1 cellular context compared by ENCODE assay signal in the genomic region with DNA sequence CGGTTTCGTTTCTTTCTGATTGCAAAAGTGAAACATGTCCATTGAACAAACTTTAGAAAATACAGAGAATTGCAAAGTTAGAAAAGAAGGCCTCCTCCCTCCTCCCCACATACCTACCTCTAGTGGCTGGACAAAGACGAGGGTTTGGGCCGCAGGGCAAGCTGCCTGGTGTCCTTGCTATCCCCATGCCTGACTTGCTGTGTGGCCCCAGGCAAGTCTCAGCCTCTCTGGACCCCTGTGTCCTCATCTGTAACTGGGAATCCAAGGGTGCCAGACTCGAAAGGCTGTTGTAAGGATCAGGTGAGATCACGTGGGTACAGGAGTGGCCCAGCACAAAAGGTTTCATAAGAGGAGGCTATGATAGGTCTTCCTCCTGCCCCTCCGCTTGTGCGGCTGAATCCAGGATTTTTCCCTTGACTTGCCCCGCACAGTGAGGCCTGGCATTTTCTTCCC.
A peak's percentile ranks its signal among the peaks of the same experiment; 100 is the strongest.
TF ChIP-seq lines count a peak whose summit lies in the region.

No MANE protein-coding gene starts in this region.

TF ChIP-seq in HepG2, 621 proteins besides CTCF, POLR2A, EP300 and RAD21 (continued from another document):
- TF ChIP-seq, protein P1, sequence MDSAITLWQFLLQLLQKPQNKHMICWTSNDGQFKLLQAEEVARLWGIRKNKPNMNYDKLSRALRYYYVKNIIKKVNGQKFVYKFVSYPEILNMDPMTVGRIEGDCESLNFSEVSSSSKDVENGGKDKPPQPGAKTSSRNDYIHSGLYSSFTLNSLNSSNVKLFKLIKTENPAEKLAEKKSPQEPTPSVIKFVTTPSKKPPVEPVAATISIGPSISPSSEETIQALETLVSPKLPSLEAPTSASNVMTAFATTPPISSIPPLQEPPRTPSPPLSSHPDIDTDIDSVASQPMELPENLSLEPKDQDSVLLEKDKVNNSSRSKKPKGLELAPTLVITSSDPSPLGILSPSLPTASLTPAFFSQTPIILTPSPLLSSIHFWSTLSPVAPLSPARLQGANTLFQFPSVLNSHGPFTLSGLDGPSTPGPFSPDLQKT (CRISPR knock-in tag; IDR thresholded peaks at IDR 0.05; ENCODE audit: borderline replicate concordance): no peak
- peak; percentile 61; the same call in 1 of the 2 replicates for TF ChIP-seq ZNF274 (CRISPR knock-in tag; IDR thresholded peaks at IDR 0.05)
- no peak for TF ChIP-seq ZNF124 (CRISPR knock-in tag; IDR thresholded peaks at IDR 0.05)
- TF ChIP-seq, protein P2, sequence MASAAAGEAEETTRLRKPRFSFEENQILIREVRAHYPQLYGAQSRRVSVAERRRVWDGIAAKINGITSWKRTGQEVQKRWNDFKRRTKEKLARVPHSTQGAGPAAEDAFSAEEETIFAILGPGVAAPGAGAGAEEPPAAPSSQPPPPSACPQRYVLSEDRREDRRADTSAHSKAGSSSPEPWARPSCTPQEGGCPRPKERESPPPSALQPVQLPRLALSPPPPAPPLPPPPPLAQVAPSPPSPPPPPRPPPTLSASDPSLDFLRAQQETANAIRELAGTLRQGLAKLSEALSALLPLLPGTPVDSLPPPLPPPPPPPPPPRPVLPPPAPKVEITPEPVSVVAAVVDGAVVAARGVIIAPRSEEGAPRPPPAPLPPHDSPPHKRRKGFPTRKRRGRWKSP (CRISPR knock-in tag; IDR thresholded peaks at IDR 0.05): no peak
- TF ChIP-seq ZNF10 (CRISPR knock-in tag; IDR thresholded peaks at IDR 0.05; ENCODE audit: borderline replicate concordance, low read depth): no peak
- TF ChIP-seq ZNF510 (CRISPR knock-in tag; IDR thresholded peaks at IDR 0.05; ENCODE audit: low read depth): no peak
- TF ChIP-seq, protein P3, sequence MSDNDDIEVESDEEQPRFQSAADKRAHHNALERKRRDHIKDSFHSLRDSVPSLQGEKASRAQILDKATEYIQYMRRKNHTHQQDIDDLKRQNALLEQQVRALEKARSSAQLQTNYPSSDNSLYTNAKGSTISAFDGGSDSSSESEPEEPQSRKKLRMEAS (IDR thresholded peaks at IDR 0.05): no peak
- TF ChIP-seq NR2F2 (IDR thresholded peaks at IDR 0.05; ENCODE audit: borderline replicate concordance, low read depth): no peak
- no peak for TF ChIP-seq JUN (CRISPR knock-in tag; IDR thresholded peaks at IDR 0.05)
- TF ChIP-seq REL (CRISPR knock-in tag; conservative IDR thresholded peaks at IDR 0.05): no peak
- 0 out of 2 replicates have a peak, but pooled peaks have one; percentile 29 for TF ChIP-seq NRL (CRISPR knock-in tag; IDR thresholded peaks at IDR 0.05; ENCODE audit: borderline replicate concordance)
- no peak for TF ChIP-seq ZNF260 (CRISPR knock-in tag; IDR thresholded peaks at IDR 0.05; ENCODE audit: borderline replicate concordance, low read depth)
- TF ChIP-seq NFATC3 (CRISPR knock-in tag; IDR thresholded peaks at IDR 0.05): 0 out of 2 replicates have a peak, but pooled peaks have one; percentile 42
- TF ChIP-seq WIZ (CRISPR knock-in tag; IDR thresholded peaks at IDR 0.05): no peak
- no peak for TF ChIP-seq SSRP1 (CRISPR knock-in tag; IDR thresholded peaks at IDR 0.05)
- no peak for TF ChIP-seq ERF (CRISPR knock-in tag; IDR thresholded peaks at IDR 0.05)
- TF ChIP-seq, protein P4, sequence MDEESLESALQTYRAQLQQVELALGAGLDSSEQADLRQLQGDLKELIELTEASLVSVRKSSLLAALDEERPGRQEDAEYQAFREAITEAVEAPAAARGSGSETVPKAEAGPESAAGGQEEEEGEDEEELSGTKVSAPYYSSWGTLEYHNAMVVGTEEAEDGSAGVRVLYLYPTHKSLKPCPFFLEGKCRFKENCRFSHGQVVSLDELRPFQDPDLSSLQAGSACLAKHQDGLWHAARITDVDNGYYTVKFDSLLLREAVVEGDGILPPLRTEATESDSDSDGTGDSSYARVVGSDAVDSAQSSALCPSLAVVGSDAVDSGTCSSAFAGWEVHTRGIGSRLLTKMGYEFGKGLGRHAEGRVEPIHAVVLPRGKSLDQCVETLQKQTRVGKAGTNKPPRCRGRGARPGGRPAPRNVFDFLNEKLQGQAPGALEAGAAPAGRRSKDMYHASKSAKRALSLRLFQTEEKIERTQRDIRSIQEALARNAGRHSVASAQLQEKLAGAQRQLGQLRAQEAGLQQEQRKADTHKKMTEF (CRISPR knock-in tag; IDR thresholded peaks at IDR 0.05): no peak
- peak; percentile 97 for TF ChIP-seq ZNF768 (CRISPR knock-in tag; IDR thresholded peaks at IDR 0.05)
- TF ChIP-seq, protein P5, sequence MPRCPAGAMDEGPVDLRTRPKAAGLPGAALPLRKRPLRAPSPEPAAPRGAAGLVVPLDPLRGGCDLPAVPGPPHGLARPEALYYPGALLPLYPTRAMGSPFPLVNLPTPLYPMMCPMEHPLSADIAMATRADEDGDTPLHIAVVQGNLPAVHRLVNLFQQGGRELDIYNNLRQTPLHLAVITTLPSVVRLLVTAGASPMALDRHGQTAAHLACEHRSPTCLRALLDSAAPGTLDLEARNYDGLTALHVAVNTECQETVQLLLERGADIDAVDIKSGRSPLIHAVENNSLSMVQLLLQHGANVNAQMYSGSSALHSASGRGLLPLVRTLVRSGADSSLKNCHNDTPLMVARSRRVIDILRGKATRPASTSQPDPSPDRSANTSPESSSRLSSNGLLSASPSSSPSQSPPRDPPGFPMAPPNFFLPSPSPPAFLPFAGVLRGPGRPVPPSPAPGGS (CRISPR knock-in tag; IDR thresholded peaks at IDR 0.05): 0 out of 2 replicates have a peak, but pooled peaks have one; percentile 32
- TF ChIP-seq FOXA3 (CRISPR knock-in tag; IDR thresholded peaks at IDR 0.05): no peak
- TF ChIP-seq TOE1 (CRISPR knock-in tag; IDR thresholded peaks at IDR 0.05): no peak
- TF ChIP-seq ZZZ3 (CRISPR knock-in tag; IDR thresholded peaks at IDR 0.05; ENCODE audit: borderline replicate concordance): no peak
- no peak for TF ChIP-seq ARHGAP35 (CRISPR knock-in tag; IDR thresholded peaks at IDR 0.05; ENCODE audit: borderline replicate concordance)
- TF ChIP-seq, protein P6, sequence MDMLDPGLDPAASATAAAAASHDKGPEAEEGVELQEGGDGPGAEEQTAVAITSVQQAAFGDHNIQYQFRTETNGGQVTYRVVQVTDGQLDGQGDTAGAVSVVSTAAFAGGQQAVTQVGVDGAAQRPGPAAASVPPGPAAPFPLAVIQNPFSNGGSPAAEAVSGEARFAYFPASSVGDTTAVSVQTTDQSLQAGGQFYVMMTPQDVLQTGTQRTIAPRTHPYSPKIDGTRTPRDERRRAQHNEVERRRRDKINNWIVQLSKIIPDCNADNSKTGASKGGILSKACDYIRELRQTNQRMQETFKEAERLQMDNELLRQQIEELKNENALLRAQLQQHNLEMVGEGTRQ (IDR thresholded peaks at IDR 0.05; ENCODE audit: low read depth, low read length): peak; percentile 43
- TF ChIP-seq, protein P6 (CRISPR knock-in tag; IDR thresholded peaks at IDR 0.05; ENCODE audit: borderline replicate concordance): no peak; the same call in 1 of the 2 replicates
